ENCODE assay signal across 8 cellular contexts in the genomic region with DNA sequence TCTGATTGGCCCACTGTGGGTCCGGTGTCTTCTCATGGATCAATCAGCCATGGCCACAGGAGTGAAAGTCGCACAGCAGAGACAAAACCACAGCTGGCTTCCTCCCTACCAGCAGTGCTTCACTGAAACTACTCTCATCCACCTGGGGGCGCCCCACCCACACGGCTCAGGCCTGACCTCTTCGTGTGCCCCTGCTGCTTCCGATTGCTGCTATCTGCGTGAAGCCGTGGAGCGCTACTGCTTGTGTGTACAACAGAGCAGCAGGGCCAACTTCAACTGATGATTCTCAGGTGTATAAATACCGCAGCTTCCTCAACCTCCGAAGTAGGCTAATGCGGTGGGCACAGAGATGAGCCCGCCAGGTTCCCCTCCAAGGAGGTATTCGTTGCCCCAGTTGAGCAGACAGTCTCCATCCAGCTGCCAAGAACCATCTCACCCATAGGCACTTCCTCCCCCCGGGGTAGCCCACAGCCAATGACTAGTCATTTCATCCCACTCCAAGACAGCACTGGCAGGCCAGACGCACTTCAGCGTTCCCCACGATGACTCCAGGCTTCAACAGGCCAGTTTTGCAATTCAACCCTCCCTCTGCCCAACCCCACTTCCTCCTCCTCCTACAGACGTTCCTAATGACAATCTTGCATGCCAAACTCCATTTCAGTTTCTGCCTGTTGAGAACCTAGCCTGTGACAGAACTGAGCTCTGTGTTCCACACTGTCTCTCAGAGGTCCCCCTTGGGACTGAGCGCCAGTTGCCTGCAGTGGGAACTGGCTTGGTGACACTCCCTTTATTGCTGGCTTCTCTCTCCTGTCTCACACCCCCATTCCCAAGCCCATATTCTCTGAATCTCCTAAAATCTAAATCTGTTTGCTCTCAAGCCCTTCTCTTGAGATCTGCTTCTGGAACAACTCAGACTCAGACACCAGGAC. TPM values are rescaled to one million over a fixed set of nuclear protein-coding genes. Genes with fewer than 3 reads are reported as not detected.
DNase-seq lines count a peak whose midpoint lies in the region; ATAC-seq, FAIRE-seq and TF ChIP-seq lines count a peak whose summit lies in the region.

No MANE protein-coding gene starts in this region.

- peaks cover 19 to 29% of the 10 kb centered on the region in 2 donors for H3K4me1 Mint-ChIP-seq in stimulated activated naive B cell treated with anti-CD40 and anti-IgM and Interleukin-4, amounts not matched to agents 10 μg/mL and 1 μg/mL and 100 μg/mL, for 72 hours

- H3K36me3 ChIP-seq in BE2C (no peaks in the 10 kb centered on the region), KOPT-K1 (ENCODE audit: insufficient read depth, low read length) (no peaks in the 10 kb centered on the region), WERI-Rb-1 (no peaks in the 10 kb centered on the region), bronchial epithelial cell (ENCODE audit: control insufficient read depth, insufficient read depth, low read length) (no peaks in the 10 kb centered on the region), mucosa of descending colon (ENCODE audit: low read depth) (no peaks in the 10 kb centered on the region), esophagus squamous epithelium (no peaks in the 10 kb centered on the region)

- H3K4me1 ChIP-seq in BE2C (peaks cover 25% of the 10 kb centered on the region), mucosa of descending colon (ENCODE audit: low read depth) (no peaks in the 10 kb centered on the region), esophagus squamous epithelium (peaks cover 5 to 22% (median 7%) of the 10 kb centered on the region in 3 donors)

- DNase-seq in BE2C (peak; percentile 87), WERI-Rb-1 (peak; percentile 71), bronchial epithelial cell (ENCODE audit: low read depth) (peak; percentile 61), mucosa of descending colon (peak; percentile 41 to 62 (median 43)), esophagus squamous epithelium (lab: John Stamatoyannopoulos, UW) (no peak)
- peak; percentile 42 for DNase-seq in stimulated activated naive B cell treated with anti-CD40 and anti-IgM and Interleukin-4, amounts not matched to agents 10 μg/mL and 1 μg/mL and 100 μg/mL, for 72 hours

- H3K36me3 Mint-ChIP-seq in stimulated activated naive B cell treated with anti-CD40 and anti-IgM and Interleukin-4, amounts not matched to agents 10 μg/mL and 1 μg/mL and 100 μg/mL, for 72 hours = peaks cover 0 to 3% of the 10 kb centered on the region in 2 donors

- ATAC-seq in GM19351 (IDR thresholded peaks at IDR 0.05; ENCODE audit: unreplicated experiment) = peak; percentile 66
- peak; percentile 74 for ATAC-seq in mucosa of descending colon
- ATAC-seq in stimulated activated naive B cell treated with anti-CD40 and anti-IgM and Interleukin-4, amounts not matched to agents 10 μg/mL and 1 μg/mL and 100 μg/mL, for 72 hours (replicated peaks) = peak; percentile 84 to 92

- peak overlapping the region; percentile 42 for H3K27ac ChIP-seq in KOPT-K1 (ENCODE audit: low read depth, low read length, poor library complexity, severe bottlenecking)
- H3K27ac ChIP-seq in WERI-Rb-1 = no peak overlapping the region
- H3K27ac ChIP-seq in esophagus squamous epithelium = peak overlapping the region in 1 of 4 donors; percentile 25

- no peak for TF ChIP-seq POLR2A in esophagus squamous epithelium (IDR thresholded peaks at IDR 0.05)

- peak overlapping the region; percentile 44 for H3K4me3 ChIP-seq in BE2C (ENCODE audit: low read depth, low read length)
- no peak overlapping the region for H3K4me3 ChIP-seq in WERI-Rb-1 (ENCODE audit: low read depth, low read length)
- no peak overlapping the region for H3K4me3 ChIP-seq in bronchial epithelial cell (ENCODE audit: low read depth, low read length)
- no peak overlapping the region for H3K4me3 ChIP-seq in mucosa of descending colon
- no peak overlapping the region for H3K4me3 ChIP-seq in esophagus squamous epithelium

- H3K9me3 ChIP-seq in BE2C = no peaks in the 10 kb centered on the region
- H3K9me3 ChIP-seq in KOPT-K1 (ENCODE audit: insufficient read depth, low read length, poor library complexity, severe bottlenecking) = no peaks in the 10 kb centered on the region
- no peaks in the 10 kb centered on the region for H3K9me3 ChIP-seq in WERI-Rb-1 (ENCODE audit: severe bottlenecking)
- H3K9me3 ChIP-seq in mucosa of descending colon = no peaks in the 10 kb centered on the region
- no peaks in the 10 kb centered on the region for H3K9me3 ChIP-seq in esophagus squamous epithelium

- WGBS in esophagus squamous epithelium, 2 donors = 38 to 43% methylated on average over 11 to 19 of the region's 20 CpGs

- H3K27me3 ChIP-seq in BE2C = no peaks in the 10 kb centered on the region
- H3K27me3 ChIP-seq in WERI-Rb-1 (ENCODE audit: insufficient read depth, low read depth, severe bottlenecking) = peaks cover 25% of the 10 kb centered on the region
- peaks cover 2% of the 10 kb centered on the region for H3K27me3 ChIP-seq in bronchial epithelial cell (ENCODE audit: control insufficient read depth, insufficient read depth, low read length)
- H3K27me3 ChIP-seq in esophagus squamous epithelium = no peaks in the 10 kb centered on the region

- H3K9me3 Mint-ChIP-seq in stimulated activated naive B cell treated with anti-CD40 and anti-IgM and Interleukin-4, amounts not matched to agents 10 μg/mL and 1 μg/mL and 100 μg/mL, for 72 hours = peaks cover 0 to 3% of the 10 kb centered on the region in 2 donors

- peak; percentile 64 for TF ChIP-seq CTCF in BE2C (IDR thresholded peaks at IDR 0.05; ENCODE audit: low read depth, low read length)
- peak; percentile 82 for TF ChIP-seq CTCF in WERI-Rb-1 (IDR thresholded peaks at IDR 0.05; ENCODE audit: low read depth, low read length)
- TF ChIP-seq CTCF in bronchial epithelial cell (IDR thresholded peaks at IDR 0.05; ENCODE audit: insufficient read depth, low read length, severe bottlenecking) = no peak
- TF ChIP-seq CTCF in mucosa of descending colon (IDR thresholded peaks at IDR 0.05) = no peak
- TF ChIP-seq CTCF in esophagus squamous epithelium (IDR thresholded peaks at IDR 0.05) = peak in 1 of 6 experiments; percentile 15

- peak overlapping the region; percentile 37 to 75 for H3K4me3 Mint-ChIP-seq in stimulated activated naive B cell treated with anti-CD40 and anti-IgM and Interleukin-4, amounts not matched to agents 10 μg/mL and 1 μg/mL and 100 μg/mL, for 72 hours

- H3K27me3 Mint-ChIP-seq in stimulated activated naive B cell treated with anti-CD40 and anti-IgM and Interleukin-4, amounts not matched to agents 10 μg/mL and 1 μg/mL and 100 μg/mL, for 72 hours = peaks cover 0 to 27% of the 10 kb centered on the region in 2 donors

- H3K27ac Mint-ChIP-seq in stimulated activated naive B cell treated with anti-CD40 and anti-IgM and Interleukin-4, amounts not matched to agents 10 μg/mL and 1 μg/mL and 100 μg/mL, for 72 hours = peak overlapping the region; percentile 74

- FAIRE-seq in bronchial epithelial cell (lab: Jason Lieb, UNC) = no peak

- intact Hi-C loops in mucosa of descending colon (cut with DNase I, micrococcal nuclease) (no loop called here), esophagus squamous epithelium (cut with DNase I) (no loop called here)

RNA-seq across cellular contexts. Expression of gene ATP6AP2, which starts 41.3 kb away (rescaled TPM):
- 150 TPM for polyA plus RNA-seq in BE2C (2012; ENCODE audit: insufficient read depth, insufficient read length, low read depth)
- total RNA-seq in bronchial epithelial cell (99.8 and 121 TPM in 2 replicates), mucosa of descending colon (10 to 100 TPM; 81.1 to 94.2 (median 87.3) TPM), esophagus squamous epithelium (100 to 1,000 TPM in 1 of 4 donors, 10 to 100 TPM in 3; 62.9 to 102 (median 67.3) TPM)

Comparison
In these comparisons a context has a peak if more than half of its experiments do, and no peak if none do; other contexts are left out.
1. CTCF ChIP-seq: peak in BE2C (single experiment) and WERI-Rb-1 (single experiment); none in bronchial epithelial cell (single experiment) and mucosa of descending colon (single experiment).
2. Peak in every context shown above with its lines, with median percentiles within 50 percentile points of each other: ATAC-seq.